In genomic region chr4:138405439-138405838, GRCh38 we compare ENCODE assay signal across 9 cellular contexts.
A peak's percentile ranks its signal among the peaks of the same experiment; 100 is the strongest.
DNase-seq lines count a peak whose midpoint lies in the region; ATAC-seq and TF ChIP-seq lines count a peak whose summit lies in the region.
"Had no signal": no experiment of that assay in that cellular context is flagged by ENCODE, and none has a peak within 500 bp of the region (broad histone marks: within the 10 kb centered on the region; RNA-seq: fewer than 3 reads in every experiment).

No MANE protein-coding gene starts in this region.

- TF ChIP-seq POLR2A in erythroblast (IDR thresholded peaks at IDR 0.05; ENCODE audit: low read length): no peak

- POLR2A ChIA-PET in HEK293T (lab: Yijun Ruan, JAX): no interaction called here

- peak overlapping the region; percentile 49 for H3K4me3 Mint-ChIP-seq in Calu3 (ENCODE audit: low read depth, unreplicated experiment)
- no peak overlapping the region for H3K4me3 Mint-ChIP-seq in activated T-cell treated with anti-CD3 and anti-CD28 coated beads, Interleukin-2, amount 50 U/mL, for 4 hours
- H3K4me3 Mint-ChIP-seq: activated B cell treated with CpG ODN at 0.5 μM for 24 hours had no signal

- no peaks in the 10 kb centered on the region for H3K9me3 Mint-ChIP-seq in Calu3 (ENCODE audit: low read depth, unreplicated experiment)
- no peaks in the 10 kb centered on the region for H3K9me3 Mint-ChIP-seq in activated T-cell treated with anti-CD3 and anti-CD28 coated beads, Interleukin-2, amount 50 U/mL, for 4 hours
- H3K9me3 Mint-ChIP-seq: activated B cell treated with CpG ODN at 0.5 μM for 24 hours had no signal

- intact Hi-C loops in Calu3 (cut with micrococcal nuclease; ENCODE audit: unreplicated experiment) (loop anchor here (5.0 kb wide), 2 partner anchors 58 to 168 kb away; no protein-coding TSS in a partner anchor), right cardiac atrium (cut with DNase I) (no loop called here)

- H3K4me3 ChIP-seq in right cardiac atrium (ENCODE audit: low read length): no peak overlapping the region

- H3K4me1 Mint-ChIP-seq in Calu3 (ENCODE audit: low read depth, unreplicated experiment): peaks cover 21% of the 10 kb centered on the region
- H3K4me1 Mint-ChIP-seq in activated T-cell treated with anti-CD3 and anti-CD28 coated beads, Interleukin-2, amount 50 U/mL, for 4 hours (ENCODE audit: low read depth): no peaks in the 10 kb centered on the region
- H3K4me1 Mint-ChIP-seq: activated B cell treated with CpG ODN at 0.5 μM for 24 hours had no signal

- H3K27ac Mint-ChIP-seq in Calu3 (ENCODE audit: unreplicated experiment): peak overlapping the region; percentile 77
- H3K27ac Mint-ChIP-seq: activated B cell treated with CpG ODN at 0.5 μM for 24 hours had no signal

- ATAC-seq in GM19467 (IDR thresholded peaks at IDR 0.05; ENCODE audit: unreplicated experiment): peak; percentile 60
- peak; percentile 74 for ATAC-seq in HG03139 (IDR thresholded peaks at IDR 0.05; ENCODE audit: unreplicated experiment)
- ATAC-seq in activated T-cell treated with anti-CD3 and anti-CD28 coated beads, Interleukin-2, amount 50 U/mL, for 4 hours: no peak
- no peak for ATAC-seq in right cardiac atrium

- 58% methylated on average over 1 of the region's 1 CpG for WGBS in right cardiac atrium

- H3K9me3 ChIP-seq in right cardiac atrium (ENCODE audit: control insufficient read depth, low read length): no peaks in the 10 kb centered on the region

- no peaks in the 10 kb centered on the region for H3K36me3 Mint-ChIP-seq in Calu3 (ENCODE audit: insufficient read depth, unreplicated experiment)
- H3K36me3 Mint-ChIP-seq in activated T-cell treated with anti-CD3 and anti-CD28 coated beads, Interleukin-2, amount 50 U/mL, for 4 hours (ENCODE audit: insufficient read depth): no peaks in the 10 kb centered on the region

- no peaks in the 10 kb centered on the region for H3K27me3 ChIP-seq in right cardiac atrium (ENCODE audit: control insufficient read depth, insufficient read depth)

- no peak for DNase-seq in Calu3
- DNase-seq in SW480 (ENCODE audit: low spot score): peak; percentile 13
- no peak for DNase-seq in HEK293T (ENCODE audit: extremely low spot score)
- DNase-seq in activated T-cell treated with anti-CD3 and anti-CD28 coated beads, Interleukin-2, amount 50 U/mL, for 4 hours: no peak
- no peak for DNase-seq in erythroblast (lab: John Stamatoyannopoulos, UW)
- no peak for DNase-seq in right cardiac atrium
- DNase-seq: activated B cell treated with CpG ODN at 0.5 μM for 24 hours had no signal

- no TSS peak for BruUV-seq in Calu3 (replicated peaks; lab: Mats Ljungman, UMichigan)

- H3K27me3 Mint-ChIP-seq in Calu3 (ENCODE audit: unreplicated experiment): no peaks in the 10 kb centered on the region
- no peaks in the 10 kb centered on the region for H3K27me3 Mint-ChIP-seq in activated T-cell treated with anti-CD3 and anti-CD28 coated beads, Interleukin-2, amount 50 U/mL, for 4 hours (ENCODE audit: low read depth)
- H3K27me3 Mint-ChIP-seq: activated B cell treated with CpG ODN at 0.5 μM for 24 hours had no signal

- no peak overlapping the region for H3K27ac ChIP-seq in right cardiac atrium (ENCODE audit: low read length)

- no peak for TF ChIP-seq CTCF in Calu3 (IDR thresholded peaks at IDR 0.05; ENCODE audit: unreplicated experiment)

- H3K4me1 ChIP-seq in right cardiac atrium (ENCODE audit: control insufficient read depth, insufficient read depth, low read length): peaks cover 3% of the 10 kb centered on the region

- CTCF ChIA-PET in Calu3 (lab: Charles Lee): interaction anchor here (0.6 to 1.5 kb wide), 3 partner anchors 10 to 189 kb away, joined by 3 to 5 read pairs (median 4); no protein-coding TSS in a partner anchor
- CTCF ChIA-PET in HEK293T (lab: Yijun Ruan, JAX): interaction anchor here (0.9 kb wide), 1 partner anchor 9 kb away, joined by 5 read pairs; no protein-coding TSS in a partner anchor

TF ChIP-seq in HEK293T, 16 proteins besides CTCF, POLR2A, EP300 and RAD21:
- TF ChIP-seq CTBP1 (IDR thresholded peaks at IDR 0.05; ENCODE audit: borderline replicate concordance) (no peak), ZNF384 (IDR thresholded peaks at IDR 0.05) (no peak), TARDBP (IDR thresholded peaks at IDR 0.05) (no peak), L3MBTL2 (conservative IDR thresholded peaks at IDR 0.05) (no peak), PKNOX1 (IDR thresholded peaks at IDR 0.05) (no peak), SP1 (IDR thresholded peaks at IDR 0.05) (no peak)

Comparison
In these comparisons a context has a peak if more than half of its experiments do, and no peak if none do; other contexts are left out.
1. ATAC-seq: peak in GM19467 (single experiment) and HG03139 (single experiment); none in activated T-cell treated with anti-CD3 and anti-CD28 coated beads, Interleukin-2, amount 50 U/mL, for 4 hours (0 of 2) and right cardiac atrium (0 of 2).